1 cellular context compared by ENCODE assay signal in genomic region chr17:49677933-49678847, GRCh38.
TF ChIP-seq lines count a peak whose summit lies in the region.

SPOP (minus strand) TSS chr17:49678097; CDS start chr17:49622810, 55,287 bp downstream.

TF ChIP-seq in HepG2, 621 proteins besides CTCF, POLR2A, EP300 and RAD21 (continued from another document and continues in another):
- peak; percentile 98 for TF ChIP-seq BCL3 (CRISPR knock-in tag; IDR thresholded peaks at IDR 0.05)
- no peak for TF ChIP-seq ZNF207 (IDR thresholded peaks at IDR 0.05; ENCODE audit: borderline replicate concordance)
- TF ChIP-seq RNF219 (CRISPR knock-in tag; IDR thresholded peaks at IDR 0.05): peak; percentile 77; the same call in 1 of the 2 replicates
- 0 out of 2 replicates have a peak, but pooled peaks have one; percentile 70 for TF ChIP-seq ZNF550 (CRISPR knock-in tag; IDR thresholded peaks at IDR 0.05; ENCODE audit: borderline replicate concordance)
- TF ChIP-seq SMARCC2 (IDR thresholded peaks at IDR 0.05): no peak
- TF ChIP-seq ZNF687 (CRISPR knock-in tag; IDR thresholded peaks at IDR 0.05): peak; percentile 98
- peak; percentile 92; the same call in 1 of the 2 replicates for TF ChIP-seq ZNF800 (CRISPR knock-in tag; IDR thresholded peaks at IDR 0.05)
- peak; percentile 85; the same call in 1 of the 2 replicates for TF ChIP-seq ZBTB10 (CRISPR knock-in tag; IDR thresholded peaks at IDR 0.05; ENCODE audit: borderline replicate concordance)
- peak; percentile 70; the same call in 1 of the 2 replicates for TF ChIP-seq EED (CRISPR knock-in tag; IDR thresholded peaks at IDR 0.05)
- no peak; the same call in 1 of the 2 replicates for TF ChIP-seq ZNF530 (CRISPR knock-in tag; IDR thresholded peaks at IDR 0.05; ENCODE audit: low read depth)
- TF ChIP-seq E2F2 (CRISPR knock-in tag; IDR thresholded peaks at IDR 0.05; ENCODE audit: borderline replicate concordance): no peak; the same call in 1 of the 2 replicates
- TF ChIP-seq ZNF160 (CRISPR knock-in tag; IDR thresholded peaks at IDR 0.05): peak; percentile 94
- peak; percentile 99 for TF ChIP-seq GMEB1 (CRISPR knock-in tag; IDR thresholded peaks at IDR 0.05; ENCODE audit: borderline replicate concordance)
- no peak for TF ChIP-seq ZBTB1 (CRISPR knock-in tag; IDR thresholded peaks at IDR 0.05; ENCODE audit: borderline replicate concordance)
- no peak for TF ChIP-seq NPAS2 (CRISPR knock-in tag; IDR thresholded peaks at IDR 0.05; ENCODE audit: borderline replicate concordance)
- TF ChIP-seq HMG20A (CRISPR knock-in tag; IDR thresholded peaks at IDR 0.05; ENCODE audit: borderline replicate concordance): no peak; the same call in 1 of the 2 replicates
- TF ChIP-seq MNT (IDR thresholded peaks at IDR 0.05): peak; percentile 81
- TF ChIP-seq ZNF788 (CRISPR knock-in tag; IDR thresholded peaks at IDR 0.05; ENCODE audit: borderline replicate concordance): peak; percentile 98
- no peak for TF ChIP-seq PAF1 (CRISPR knock-in tag; IDR thresholded peaks at IDR 0.05)
- peak; percentile 99 for TF ChIP-seq GMEB2 (CRISPR knock-in tag; IDR thresholded peaks at IDR 0.05; ENCODE audit: low read depth)
- peak; percentile 49; the same call in 1 of the 2 replicates for TF ChIP-seq CENPBD1 (CRISPR knock-in tag; IDR thresholded peaks at IDR 0.05; ENCODE audit: borderline replicate concordance, low read depth)
- TF ChIP-seq ZNF570 (CRISPR knock-in tag; IDR thresholded peaks at IDR 0.05; ENCODE audit: borderline replicate concordance): peak; percentile 82; the same call in 1 of the 2 replicates
- peak; percentile 90 for TF ChIP-seq THAP11 (CRISPR knock-in tag; IDR thresholded peaks at IDR 0.05)
- peak; percentile 91 for TF ChIP-seq HDAC1 (CRISPR knock-in tag; IDR thresholded peaks at IDR 0.05)
- peak; percentile 100 for TF ChIP-seq CSRNP1 (CRISPR knock-in tag; IDR thresholded peaks at IDR 0.05)
- TF ChIP-seq ZNF773 (CRISPR knock-in tag; IDR thresholded peaks at IDR 0.05; ENCODE audit: borderline replicate concordance): peak; percentile 91; the same call in 1 of the 2 replicates
- TF ChIP-seq TFDP1 (CRISPR knock-in tag; IDR thresholded peaks at IDR 0.05; ENCODE audit: borderline replicate concordance): peak; percentile 100
- TF ChIP-seq ZSCAN25 (CRISPR knock-in tag; IDR thresholded peaks at IDR 0.05): peak; percentile 83; the same call in 1 of the 2 replicates
- peak; percentile 55; the same call in 1 of the 2 replicates for TF ChIP-seq ZNF737 (CRISPR knock-in tag; IDR thresholded peaks at IDR 0.05; ENCODE audit: borderline replicate concordance)
- TF ChIP-seq NR2F6 (IDR thresholded peaks at IDR 0.05): peak; percentile 19; the same call in 1 of the 2 replicates
- TF ChIP-seq NR2F6 (CRISPR knock-in tag; IDR thresholded peaks at IDR 0.05): peak; percentile 62
